ENCODE assay signal across 1 cellular context in genomic region chr10:128744092-128744491, GRCh38.
TF ChIP-seq lines count a peak whose summit lies in the region.

No MANE protein-coding gene starts in this region.

TF ChIP-seq in WTC11, 78 proteins besides CTCF, POLR2A, EP300 and RAD21 (continued from another document):
- TF ChIP-seq, protein P1, sequence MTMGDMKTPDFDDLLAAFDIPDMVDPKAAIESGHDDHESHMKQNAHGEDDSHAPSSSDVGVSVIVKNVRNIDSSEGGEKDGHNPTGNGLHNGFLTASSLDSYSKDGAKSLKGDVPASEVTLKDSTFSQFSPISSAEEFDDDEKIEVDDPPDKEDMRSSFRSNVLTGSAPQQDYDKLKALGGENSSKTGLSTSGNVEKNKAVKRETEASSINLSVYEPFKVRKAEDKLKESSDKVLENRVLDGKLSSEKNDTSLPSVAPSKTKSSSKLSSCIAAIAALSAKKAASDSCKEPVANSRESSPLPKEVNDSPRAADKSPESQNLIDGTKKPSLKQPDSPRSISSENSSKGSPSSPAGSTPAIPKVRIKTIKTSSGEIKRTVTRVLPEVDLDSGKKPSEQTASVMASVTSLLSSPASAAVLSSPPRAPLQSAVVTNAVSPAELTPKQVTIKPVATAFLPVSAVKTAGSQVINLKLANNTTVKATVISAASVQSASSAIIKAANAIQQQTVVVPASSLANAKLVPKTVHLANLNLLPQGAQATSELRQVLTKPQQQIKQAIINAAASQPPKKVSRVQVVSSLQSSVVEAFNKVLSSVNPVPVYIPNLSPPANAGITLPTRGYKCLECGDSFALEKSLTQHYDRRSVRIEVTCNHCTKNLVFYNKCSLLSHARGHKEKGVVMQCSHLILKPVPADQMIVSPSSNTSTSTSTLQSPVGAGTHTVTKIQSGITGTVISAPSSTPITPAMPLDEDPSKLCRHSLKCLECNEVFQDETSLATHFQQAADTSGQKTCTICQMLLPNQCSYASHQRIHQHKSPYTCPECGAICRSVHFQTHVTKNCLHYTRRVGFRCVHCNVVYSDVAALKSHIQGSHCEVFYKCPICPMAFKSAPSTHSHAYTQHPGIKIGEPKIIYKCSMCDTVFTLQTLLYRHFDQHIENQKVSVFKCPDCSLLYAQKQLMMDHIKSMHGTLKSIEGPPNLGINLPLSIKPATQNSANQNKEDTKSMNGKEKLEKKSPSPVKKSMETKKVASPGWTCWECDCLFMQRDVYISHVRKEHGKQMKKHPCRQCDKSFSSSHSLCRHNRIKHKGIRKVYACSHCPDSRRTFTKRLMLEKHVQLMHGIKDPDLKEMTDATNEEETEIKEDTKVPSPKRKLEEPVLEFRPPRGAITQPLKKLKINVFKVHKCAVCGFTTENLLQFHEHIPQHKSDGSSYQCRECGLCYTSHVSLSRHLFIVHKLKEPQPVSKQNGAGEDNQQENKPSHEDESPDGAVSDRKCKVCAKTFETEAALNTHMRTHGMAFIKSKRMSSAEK (CRISPR knock-in tag; IDR thresholded peaks at IDR 0.05; ENCODE audit: borderline replicate concordance), result no peak
- TF ChIP-seq, protein P2, sequence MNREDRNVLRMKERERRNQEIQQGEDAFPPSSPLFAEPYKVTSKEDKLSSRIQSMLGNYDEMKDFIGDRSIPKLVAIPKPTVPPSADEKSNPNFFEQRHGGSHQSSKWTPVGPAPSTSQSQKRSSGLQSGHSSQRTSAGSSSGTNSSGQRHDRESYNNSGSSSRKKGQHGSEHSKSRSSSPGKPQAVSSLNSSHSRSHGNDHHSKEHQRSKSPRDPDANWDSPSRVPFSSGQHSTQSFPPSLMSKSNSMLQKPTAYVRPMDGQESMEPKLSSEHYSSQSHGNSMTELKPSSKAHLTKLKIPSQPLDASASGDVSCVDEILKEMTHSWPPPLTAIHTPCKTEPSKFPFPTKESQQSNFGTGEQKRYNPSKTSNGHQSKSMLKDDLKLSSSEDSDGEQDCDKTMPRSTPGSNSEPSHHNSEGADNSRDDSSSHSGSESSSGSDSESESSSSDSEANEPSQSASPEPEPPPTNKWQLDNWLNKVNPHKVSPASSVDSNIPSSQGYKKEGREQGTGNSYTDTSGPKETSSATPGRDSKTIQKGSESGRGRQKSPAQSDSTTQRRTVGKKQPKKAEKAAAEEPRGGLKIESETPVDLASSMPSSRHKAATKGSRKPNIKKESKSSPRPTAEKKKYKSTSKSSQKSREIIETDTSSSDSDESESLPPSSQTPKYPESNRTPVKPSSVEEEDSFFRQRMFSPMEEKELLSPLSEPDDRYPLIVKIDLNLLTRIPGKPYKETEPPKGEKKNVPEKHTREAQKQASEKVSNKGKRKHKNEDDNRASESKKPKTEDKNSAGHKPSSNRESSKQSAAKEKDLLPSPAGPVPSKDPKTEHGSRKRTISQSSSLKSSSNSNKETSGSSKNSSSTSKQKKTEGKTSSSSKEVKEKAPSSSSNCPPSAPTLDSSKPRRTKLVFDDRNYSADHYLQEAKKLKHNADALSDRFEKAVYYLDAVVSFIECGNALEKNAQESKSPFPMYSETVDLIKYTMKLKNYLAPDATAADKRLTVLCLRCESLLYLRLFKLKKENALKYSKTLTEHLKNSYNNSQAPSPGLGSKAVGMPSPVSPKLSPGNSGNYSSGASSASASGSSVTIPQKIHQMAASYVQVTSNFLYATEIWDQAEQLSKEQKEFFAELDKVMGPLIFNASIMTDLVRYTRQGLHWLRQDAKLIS (CRISPR knock-in tag; IDR thresholded peaks at IDR 0.05; ENCODE audit: borderline replicate concordance), result no peak
- TF ChIP-seq HMGA2 (CRISPR knock-in tag; IDR thresholded peaks at IDR 0.05) (no peak), USF2 (CRISPR knock-in tag; IDR thresholded peaks at IDR 0.05) (no peak)
- TF ChIP-seq, protein P3, sequence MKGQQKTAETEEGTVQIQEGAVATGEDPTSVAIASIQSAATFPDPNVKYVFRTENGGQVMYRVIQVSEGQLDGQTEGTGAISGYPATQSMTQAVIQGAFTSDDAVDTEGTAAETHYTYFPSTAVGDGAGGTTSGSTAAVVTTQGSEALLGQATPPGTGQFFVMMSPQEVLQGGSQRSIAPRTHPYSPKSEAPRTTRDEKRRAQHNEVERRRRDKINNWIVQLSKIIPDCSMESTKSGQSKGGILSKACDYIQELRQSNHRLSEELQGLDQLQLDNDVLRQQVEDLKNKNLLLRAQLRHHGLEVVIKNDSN (CRISPR knock-in tag; IDR thresholded peaks at IDR 0.05), result no peak
